ENCODE assay signal across 12 cellular contexts in genomic region chr7:112970771-112971170, GRCh38.
DNase-seq lines count a peak whose midpoint lies in the region; ATAC-seq and TF ChIP-seq lines count a peak whose summit lies in the region.
"Had no signal": no experiment of that assay in that cellular context is flagged by ENCODE, and none has a peak within 500 bp of the region (broad histone marks: within the 10 kb centered on the region; RNA-seq: fewer than 3 reads in every experiment).

No MANE protein-coding gene starts in this region.

- H4K12ac ChIP-seq in trophoblast cell (ENCODE audit: low read depth, low read length) = no peak overlapping the region

- no peaks in the 10 kb centered on the region for H3K27me3 Mint-ChIP-seq in stimulated activated memory B cell treated with anti-CD40 and anti-IgM and Interleukin-4, amounts not matched to agents 10 μg/mL and 1 μg/mL and 100 μg/mL, for 72 hours

- H3K4ac ChIP-seq in trophoblast cell (ENCODE audit: low read depth, low read length) = no peak overlapping the region

- no peaks in the 10 kb centered on the region for H3K4me1 ChIP-seq in trophoblast cell (ENCODE audit: control insufficient read depth in 1 of 2, insufficient read depth in 2 of 2, low read length in 2 of 2)

- no peaks in the 10 kb centered on the region for H3K36me3 Mint-ChIP-seq in stimulated activated memory B cell treated with anti-CD40 and anti-IgM and Interleukin-4, amounts not matched to agents 10 μg/mL and 1 μg/mL and 100 μg/mL, for 72 hours

- TF ChIP-seq CTCF in GM06990 (IDR thresholded peaks at IDR 0.05; ENCODE audit: insufficient read depth, low read length, poor library complexity, severe bottlenecking) (peak; percentile 12), brain microvascular endothelial cell (IDR thresholded peaks at IDR 0.05; ENCODE audit: low read depth, low read length, missing control alignments) (peak; percentile 36)

- H2AK5ac ChIP-seq in trophoblast cell (ENCODE audit: low read length) = no peak overlapping the region

- H3K4me1 Mint-ChIP-seq in stimulated activated memory B cell treated with anti-CD40 and anti-IgM and Interleukin-4, amounts not matched to agents 10 μg/mL and 1 μg/mL and 100 μg/mL, for 72 hours = no peaks in the 10 kb centered on the region

- H3K27ac ChIP-seq in brain microvascular endothelial cell (no peak overlapping the region), trophoblast cell (ENCODE audit: low read depth, low read length) (no peak overlapping the region)
- H3K27ac ChIP-seq: WERI-Rb-1 had no signal

- no peak overlapping the region for H3K18ac ChIP-seq in trophoblast cell (ENCODE audit: low read length)

- H2BK120ac ChIP-seq in trophoblast cell (ENCODE audit: insufficient read depth, low read length, poor library complexity) = no peak overlapping the region

- no peaks in the 10 kb centered on the region for H3K79me1 ChIP-seq in trophoblast cell (ENCODE audit: low read length)

- H3K4me2 ChIP-seq in trophoblast cell (ENCODE audit: low read length) = no peak overlapping the region

- H3K27ac Mint-ChIP-seq in stimulated activated memory B cell treated with anti-CD40 and anti-IgM and Interleukin-4, amounts not matched to agents 10 μg/mL and 1 μg/mL and 100 μg/mL, for 72 hours = no peak overlapping the region
- H3K27ac Mint-ChIP-seq: CD4-positive, alpha-beta T cell had no signal

- DNase-seq in GM06990 (ENCODE audit: extremely low read depth, insufficient read length) = no peak
- DNase-seq in brain microvascular endothelial cell = no peak
- DNase-seq in H7 = no peak
- no peak for DNase-seq in NCI-H2196 treated with DMSO at 0.1 percent for 48 hours (lab: John Stamatoyannopoulos, UW; ENCODE audit: unreplicated experiment)
- DNase-seq in trophoblast cell = no peak
- DNase-seq: activated effector memory CD4-positive, alpha-beta T cell treated with Interleukin-2 at 50 U/mL for 16 hours; CD4-positive, alpha-beta T cell; NCI-H1092; WERI-Rb-1 had no signal

- H2AFZ ChIP-seq in trophoblast cell (ENCODE audit: insufficient read depth, low read length, poor library complexity) = no peak overlapping the region

- H3K27me3 ChIP-seq in GM06990 (replicated peaks; ENCODE audit: control insufficient read depth, insufficient read depth, low read length) (no peaks in the 10 kb centered on the region), brain microvascular endothelial cell (replicated peaks) (no peaks in the 10 kb centered on the region), H7 (ENCODE audit: control insufficient read depth, insufficient read depth, low read length) (no peaks in the 10 kb centered on the region), trophoblast cell (ENCODE audit: insufficient read depth, low read length) (no peaks in the 10 kb centered on the region)

- no peak overlapping the region for H2BK5ac ChIP-seq in trophoblast cell (ENCODE audit: low read depth, low read length, poor library complexity)

- no peaks in the 10 kb centered on the region for H3K9me3 Mint-ChIP-seq in stimulated activated memory B cell treated with anti-CD40 and anti-IgM and Interleukin-4, amounts not matched to agents 10 μg/mL and 1 μg/mL and 100 μg/mL, for 72 hours
- H3K9me3 Mint-ChIP-seq: CD4-positive, alpha-beta T cell had no signal

- no peak overlapping the region for H2BK12ac ChIP-seq in trophoblast cell (ENCODE audit: low read length)

- H3K36me3 ChIP-seq in GM06990 (ENCODE audit: control insufficient read depth, insufficient read depth, low read length) (no peaks in the 10 kb centered on the region), brain microvascular endothelial cell (replicated peaks) (no peaks in the 10 kb centered on the region), H7 (replicated peaks; ENCODE audit: control insufficient read depth, insufficient read depth, low read length) (no peaks in the 10 kb centered on the region), trophoblast cell (ENCODE audit: control insufficient read depth in 1 of 2, insufficient read depth in 2 of 2, low read length in 2 of 2) (no peaks in the 10 kb centered on the region)
- H3K36me3 ChIP-seq: WERI-Rb-1 had no signal

- H3K4me3 ChIP-seq in GM06990 (replicated peaks; ENCODE audit: low read depth, low read length) (no peak overlapping the region), brain microvascular endothelial cell (ENCODE audit: low read depth, low read length) (no peak overlapping the region), H7 (ENCODE audit: insufficient read depth, low read depth, low read length) (no peak overlapping the region), trophoblast cell (ENCODE audit: low read depth, low read length) (no peak overlapping the region)

- ATAC-seq in GM19463 (IDR thresholded peaks at IDR 0.05; ENCODE audit: unreplicated experiment) (peak; percentile 65), HG03342 (IDR thresholded peaks at IDR 0.05; ENCODE audit: unreplicated experiment) (peak; percentile 87)
- ATAC-seq in stimulated activated memory B cell treated with anti-CD40 and anti-IgM and Interleukin-4, amounts not matched to agents 10 μg/mL and 1 μg/mL and 100 μg/mL, for 72 hours = no peak

- H4K91ac ChIP-seq in trophoblast cell (ENCODE audit: low read depth, low read length) = no peak overlapping the region

- H3K79me2 ChIP-seq in trophoblast cell (ENCODE audit: control insufficient read depth, insufficient read depth, low read length, poor library complexity) = no peaks in the 10 kb centered on the region

- H3K9ac ChIP-seq in trophoblast cell (ENCODE audit: low read length) = no peak overlapping the region

- in situ Hi-C loops in brain microvascular endothelial cell (cut with HindIII; ENCODE audit: low pct_ligation_motif_present, low sequenced_read_pairs) = no loop called here

- no peak overlapping the region for H3K14ac ChIP-seq in trophoblast cell (ENCODE audit: low read length)

- H3K4me3 Mint-ChIP-seq in stimulated activated memory B cell treated with anti-CD40 and anti-IgM and Interleukin-4, amounts not matched to agents 10 μg/mL and 1 μg/mL and 100 μg/mL, for 72 hours = no peak overlapping the region
- H3K4me3 Mint-ChIP-seq: CD4-positive, alpha-beta T cell had no signal

- H4K8ac ChIP-seq in trophoblast cell (ENCODE audit: low read depth, low read length) = no peak overlapping the region

- H3K9me3 ChIP-seq in trophoblast cell (ENCODE audit: insufficient read depth, low read depth, low read length) = no peaks in the 10 kb centered on the region

- no peak overlapping the region for H3K23ac ChIP-seq in trophoblast cell (ENCODE audit: low read length)
